21 cellular contexts compared by ENCODE assay signal in genomic region chr4:3158841-3159240, GRCh38.
"Had no signal": no experiment of that assay in that cellular context is flagged by ENCODE, and none has a peak within 500 bp of the region (broad histone marks: within the 10 kb centered on the region; RNA-seq: fewer than 3 reads in every experiment).

No MANE protein-coding gene starts in this region.

- H3K27me3 Mint-ChIP-seq: central memory CD8-positive, alpha-beta T cell; dendritic cell treated with granulocyte-macrophage colony-stimulating factor and Interleukin-4, amounts not matched to agents 40 ng/mL and 50 ng/mL, for 4 days; memory B cell had no signal

- ATAC-seq: left ventricle myocardium superior; lower lobe of right lung; right lobe of liver; stimulated activated effector memory CD8-positive, alpha-beta T cell treated with anti-CD3 and anti-CD28 coated beads, Interleukin-12 subunit alpha, Interleukin-12 subunit beta, amount 100 ng/mL, for 72 hours; stimulated activated naive CD8-positive, alpha-beta T cell treated with anti-CD3 and anti-CD28 coated beads, Interleukin-15, Interleukin-2, amounts not matched to agents 100 U/mL and 50 U/mL, for 24 hours had no signal

- H3K27ac Mint-ChIP-seq: dendritic cell treated with granulocyte-macrophage colony-stimulating factor and Interleukin-4, amounts not matched to agents 40 ng/mL and 50 ng/mL, for 4 days; memory B cell; nephron; stimulated activated effector memory CD8-positive, alpha-beta T cell treated with anti-CD3 and anti-CD28 coated beads, Interleukin-12 subunit alpha, Interleukin-12 subunit beta, amount 100 ng/mL, for 72 hours had no signal

- H3K4me1 Mint-ChIP-seq: nephron had no signal

- DNase-seq: colonic mucosa; effector memory CD4-positive, alpha-beta T cell; foreskin melanocyte; glutamatergic neuron; left ventricle myocardium superior; lower lobe of right lung; occipital lobe; ovary; posterior cingulate gyrus; right lobe of liver; small intestine; stimulated activated CD4-positive, alpha-beta T cell treated with anti-CD3 and anti-CD28 coated beads, Interleukin-15, amount 100 ng/mL, for 24 hours; stimulated activated CD4-positive, alpha-beta T cell treated with anti-CD3 and anti-CD28 coated beads, Interleukin-4, amount 100 ng/mL, for 24 hours; stimulated activated naive CD8-positive, alpha-beta T cell treated with anti-CD3 and anti-CD28 coated beads, Interleukin-15, Interleukin-2, amounts not matched to agents 100 U/mL and 50 U/mL, for 24 hours; testis; upper lobe of left lung had no signal

- H3K4me3 Mint-ChIP-seq: central memory CD8-positive, alpha-beta T cell; dendritic cell treated with granulocyte-macrophage colony-stimulating factor and Interleukin-4, amounts not matched to agents 40 ng/mL and 50 ng/mL, for 4 days; memory B cell; nephron; stimulated activated effector memory CD8-positive, alpha-beta T cell treated with anti-CD3 and anti-CD28 coated beads, Interleukin-12 subunit alpha, Interleukin-12 subunit beta, amount 100 ng/mL, for 72 hours had no signal
